In the genomic region with DNA sequence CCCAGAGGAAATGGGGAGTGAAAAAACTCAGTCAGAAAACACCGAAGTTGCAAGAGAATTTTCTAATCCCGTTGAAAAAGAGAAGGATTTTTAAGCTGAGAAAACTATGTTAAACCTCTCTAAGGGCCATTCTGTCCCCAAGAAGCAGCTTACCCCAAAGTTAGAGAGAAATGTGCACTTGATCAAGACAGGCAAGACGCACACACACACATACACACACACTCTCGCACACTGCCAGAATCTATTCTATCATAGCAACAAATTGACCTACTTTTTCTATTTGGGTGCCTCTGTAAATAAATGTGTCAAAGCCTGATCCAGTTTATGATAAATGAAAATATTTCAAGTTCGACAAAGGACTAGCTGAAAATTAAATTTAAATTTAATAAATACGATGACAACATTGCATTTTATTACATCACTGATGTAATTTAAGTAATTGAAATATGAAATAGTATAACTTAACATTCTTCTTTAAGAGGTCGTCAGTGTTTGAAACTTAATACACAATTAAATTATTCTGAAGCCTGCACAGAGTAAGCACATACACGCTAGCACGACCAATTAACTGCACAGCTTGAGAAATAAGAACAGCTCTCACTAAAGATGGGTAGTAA, we compare ENCODE assay signal across 15 cellular contexts. TPM values are rescaled to one million over a fixed set of nuclear protein-coding genes. Genes with fewer than 3 reads are reported as not detected.
A peak's percentile ranks its signal among the peaks of the same experiment; 100 is the strongest.
DNase-seq lines count a peak whose midpoint lies in the region; ATAC-seq, FAIRE-seq and TF ChIP-seq lines count a peak whose summit lies in the region.
"Had no signal": no experiment of that assay in that cellular context is flagged by ENCODE, and none has a peak within 500 bp of the region (broad histone marks: within the 10 kb centered on the region; RNA-seq: fewer than 3 reads in every experiment).

No MANE protein-coding gene starts in this region.

- 80% methylated on average over 9 of the region's 9 CpGs for WGBS in A549 (ENCODE audit: missing lambda C conversion rate)
- 39% methylated on average over 9 of the region's 9 CpGs for WGBS in right lobe of liver (ENCODE audit: insufficient coverage, low coverage, low lambda C conversion rate, missing lambda C conversion rate)

- H3K27me3 Mint-ChIP-seq in astrocyte (ENCODE audit: low read depth, unreplicated experiment): no peaks in the 10 kb centered on the region
- peaks cover 28 to 29% of the 10 kb centered on the region in 2 donors for H3K27me3 Mint-ChIP-seq in CD4-positive, alpha-beta memory T cell

- H3K36me3 ChIP-seq in astrocyte (ENCODE audit: insufficient read depth, low read length) (no peaks in the 10 kb centered on the region), right lobe of liver (no peaks in the 10 kb centered on the region)
- no peaks in the 10 kb centered on the region for H3K36me3 ChIP-seq in CD4-positive, alpha-beta memory T cell (ENCODE audit: insufficient read depth, low read length)
- H3K36me3 ChIP-seq: ascending aorta had no signal

- peaks cover 99% of the 10 kb centered on the region for H3K79me2 ChIP-seq in astrocyte (ENCODE audit: insufficient read depth, low read length)

- CTCF ChIA-PET in A549 (lab: Yijun Ruan, JAX): interaction anchor here (0.7 to 1.5 kb wide), 5 partner anchors 9 to 503 kb away, joined by 3 to 4 read pairs (median 3); no protein-coding TSS in a partner anchor
- CTCF ChIA-PET in CD4-positive, alpha-beta memory T cell (lab: Charles Lee; ENCODE audit: partially characterized antibody): interaction anchor here (1.4 kb wide), 1 partner anchor 9 kb away, joined by 4 read pairs; no protein-coding TSS in a partner anchor

- peaks cover 3% of the 10 kb centered on the region for H3K9me3 Mint-ChIP-seq in astrocyte (ENCODE audit: unreplicated experiment)
- no peaks in the 10 kb centered on the region for H3K9me3 Mint-ChIP-seq in CD4-positive, alpha-beta memory T cell

- intact Hi-C loops in right lobe of liver (cut with DNase I) (no loop called here), Right ventricle myocardium superior (cut with DNase I) (no loop called here)
- intact Hi-C loops in CD4-positive, alpha-beta memory T cell (cut with micrococcal nuclease): no loop called here

- peak overlapping the region; percentile 2 for H3K9ac ChIP-seq in astrocyte (ENCODE audit: low read length)

- no peak overlapping the region for H3K4me3 Mint-ChIP-seq in astrocyte (ENCODE audit: unreplicated experiment)
- H3K4me3 Mint-ChIP-seq in CD4-positive, alpha-beta memory T cell: no peak overlapping the region

- POLR2A ChIA-PET in A549 (lab: Yijun Ruan, JAX): no interaction called here
- POLR2A ChIA-PET in CD4-positive, alpha-beta memory T cell (lab: Charles Lee; ENCODE audit: partially characterized antibody): no interaction called here

- no peak overlapping the region for H3K4me3 ChIP-seq in A549
- H3K4me3 ChIP-seq in astrocyte (ENCODE audit: insufficient read depth, low read depth, low read length): no peak overlapping the region
- no peak overlapping the region for H3K4me3 ChIP-seq in right lobe of liver
- no peak overlapping the region for H3K4me3 ChIP-seq in CD4-positive, alpha-beta memory T cell (ENCODE audit: low read length in 2 of 2)
- H3K4me3 ChIP-seq: ascending aorta had no signal

- TF ChIP-seq EP300 in A549 (IDR thresholded peaks at IDR 0.05): no peak

- no peak for FAIRE-seq in A549 (lab: Jason Lieb, UNC)
- FAIRE-seq in H54 (lab: Jason Lieb, UNC): peak; percentile 41
- FAIRE-seq in astrocyte (lab: Jason Lieb, UNC): no peak

- H3K27me3 ChIP-seq in astrocyte (ENCODE audit: insufficient read depth, low read length): no peaks in the 10 kb centered on the region
- no peaks in the 10 kb centered on the region for H3K27me3 ChIP-seq in right lobe of liver
- peaks cover 18% of the 10 kb centered on the region for H3K27me3 ChIP-seq in CD4-positive, alpha-beta memory T cell (ENCODE audit: insufficient read depth, low read length)
- H3K27me3 ChIP-seq: ascending aorta had no signal

- DNase-seq in A549 (ENCODE audit: low read depth in 1 of 2, low spot score in 1 of 2) (no peak), H54 (ENCODE audit: insufficient read length, low spot score) (no peak), astrocyte (ENCODE audit: low read depth) (no peak), right lobe of liver (peak in 1 of 3 donors; percentile 72), Right ventricle myocardium superior (no peak), NCI-H526 treated with DMSO at 0.1 percent for 48 hours (lab: John Stamatoyannopoulos, UW) (no peak), OCI-M2 (lab: John Stamatoyannopoulos, UW; ENCODE audit: unreplicated experiment) (no peak)
- DNase-seq in CD4-positive, alpha-beta memory T cell: no peak
- DNase-seq: activated CD4-positive, alpha-beta T cell treated with anti-CD3 and anti-CD28 coated beads for 48 hours; GOT3; mesendoderm; NCI-H1436; NCI-H510A; RPMI8226 had no signal

- H4K20me1 ChIP-seq in astrocyte (ENCODE audit: insufficient read depth, low read length): peaks cover 25% of the 10 kb centered on the region

- peaks cover 68% of the 10 kb centered on the region for H3K4me1 ChIP-seq in A549
- H3K4me1 ChIP-seq in astrocyte (ENCODE audit: insufficient read depth, low read length): peaks cover 35% of the 10 kb centered on the region
- H3K4me1 ChIP-seq in right lobe of liver: peaks cover 0 to 43% (median 6%) of the 10 kb centered on the region in 4 donors
- peaks cover 16% of the 10 kb centered on the region for H3K4me1 ChIP-seq in CD4-positive, alpha-beta memory T cell (ENCODE audit: insufficient read depth, low read length)

- peak overlapping the region; percentile 81 for H3K4me2 ChIP-seq in A549
- no peak overlapping the region for H3K4me2 ChIP-seq in astrocyte (ENCODE audit: low read length)

- peak overlapping the region; percentile 98 for H3K27ac Mint-ChIP-seq in astrocyte (ENCODE audit: unreplicated experiment)
- no peak overlapping the region for H3K27ac Mint-ChIP-seq in CD4-positive, alpha-beta memory T cell

- no peak for TF ChIP-seq RAD21 in A549 (conservative IDR thresholded peaks at IDR 0.05 in 1 of 2, IDR thresholded peaks at IDR 0.05 in 1 of 2)

- H3K36me3 Mint-ChIP-seq in astrocyte (ENCODE audit: low read depth, unreplicated experiment): no peaks in the 10 kb centered on the region
- peaks cover 0 to 2% of the 10 kb centered on the region in 2 donors for H3K36me3 Mint-ChIP-seq in CD4-positive, alpha-beta memory T cell

- H3K27ac ChIP-seq in A549: peak overlapping the region; percentile 70 to 82; a peak in 5 of 6 replicates
- H3K27ac ChIP-seq in astrocyte (ENCODE audit: low read depth, low read length): no peak overlapping the region
- H3K27ac ChIP-seq in right lobe of liver: peak overlapping the region; percentile 94 to 100 (median 96)
- no peak overlapping the region for H3K27ac ChIP-seq in CD4-positive, alpha-beta memory T cell (ENCODE audit: low read depth, low read length)
- H3K27ac ChIP-seq: ascending aorta had no signal

- TF ChIP-seq CTCF in A549 (IDR thresholded peaks at IDR 0.05) (no peak), astrocyte (IDR thresholded peaks at IDR 0.05; ENCODE audit: insufficient read depth, low read depth, low read length) (no peak), right lobe of liver (IDR thresholded peaks at IDR 0.05) (no peak)

- H2AFZ ChIP-seq in astrocyte (ENCODE audit: low read depth, low read length): no peak overlapping the region

- H3K4me1 Mint-ChIP-seq in astrocyte (ENCODE audit: low read depth, unreplicated experiment): peaks cover 41% of the 10 kb centered on the region
- H3K4me1 Mint-ChIP-seq in CD4-positive, alpha-beta memory T cell: peaks cover 14 to 20% (median 17%) of the 10 kb centered on the region in 4 donors

- ATAC-seq in A549 (no peak), right lobe of liver (peak in 2 of 4 donors; percentile 4 to 25), Right ventricle myocardium superior (ENCODE audit: poor library complexity) (no peak)

- TF ChIP-seq POLR2A in A549 (IDR thresholded peaks at IDR 0.05; ENCODE audit: low read length) (no peak), H54 (IDR thresholded peaks at IDR 0.05; ENCODE audit: low read depth, low read length) (no peak), right lobe of liver (IDR thresholded peaks at IDR 0.05) (no peak)

- H3K9me3 ChIP-seq in A549 (no peaks in the 10 kb centered on the region), astrocyte (ENCODE audit: insufficient read depth, low read depth, low read length) (no peaks in the 10 kb centered on the region), right lobe of liver (no peaks in the 10 kb centered on the region)
- no peaks in the 10 kb centered on the region for H3K9me3 ChIP-seq in CD4-positive, alpha-beta memory T cell (ENCODE audit: control insufficient read depth in 1 of 2, low read length in 2 of 2)
- H3K9me3 ChIP-seq: ascending aorta had no signal

TF ChIP-seq in A549, 52 proteins besides CTCF, POLR2A, EP300 and RAD21 (continues in another document):
- TF ChIP-seq ELK1 (IDR thresholded peaks at IDR 0.05; ENCODE audit: low read depth, low read length): no peak
- TF ChIP-seq NR3C1 (IDR thresholded peaks at IDR 0.05): no peak

RNA-seq across cellular contexts. Expression of gene NFIL3, which starts 5.9 kb away (rescaled TPM):
- 16.1 and 21.9 TPM in 2 replicates for polyA plus RNA-seq in A549 (2011; rRNA removed)
- 4.3 and 5.0 TPM in 2 replicates for polyA plus RNA-seq in A549 (2012; cell fraction: cytosol; rRNA removed)
- 2.6 and 6.2 TPM in 2 replicates for polyA plus RNA-seq in A549 (2012; cell fraction: nucleus; rRNA removed)
- polyA plus RNA-seq in A549 (2017; fragmentation: RNase III; extraction: RNeasy Plus Mini Kit Qiagen cat#74134 plus additional on column Dnase treatment): 9.2 to 10.7 TPM (median 10.5 TPM) in 3 replicates
- polyA minus RNA-seq in A549 (2011; rRNA and poly(A)+ RNA removed): 11.6 and 13.0 TPM in 2 replicates
- 32.4 and 37.5 TPM in 2 replicates for total RNA-seq in astrocyte
- total RNA-seq in right lobe of liver: 10 to 100 TPM; 16.0 to 55.4 (median 25.6) TPM
- total RNA-seq in Right ventricle myocardium superior: 19.9 TPM
- total RNA-seq in CD4-positive, alpha-beta memory T cell: 1 to 10 TPM; 2.9 to 3.3 TPM
- polyA plus RNA-seq in CD4-positive, alpha-beta memory T cell: 1 to 10 TPM; 1.8 to 2.3 TPM

RNA-seq across cellular contexts. Expression of gene AUH, which starts 56.0 kb away (rescaled TPM):
- polyA plus RNA-seq in A549 (2011; rRNA removed): 12.9 and 15.9 TPM in 2 replicates
- polyA plus RNA-seq in A549 (2012; cell fraction: cytosol; rRNA removed): 6.9 and 7.2 TPM in 2 replicates
- 3.6 and 5.7 TPM in 2 replicates for polyA plus RNA-seq in A549 (2012; cell fraction: nucleus; rRNA removed)
- 9.4 to 11.2 TPM (median 11.1 TPM) in 3 replicates for polyA plus RNA-seq in A549 (2017; fragmentation: RNase III; extraction: RNeasy Plus Mini Kit Qiagen cat#74134 plus additional on column Dnase treatment)
- 3.4 and 4.3 TPM in 2 replicates for polyA minus RNA-seq in A549 (2011; rRNA and poly(A)+ RNA removed)
- total RNA-seq in astrocyte: 8.9 and 9.8 TPM in 2 replicates
- 10 to 100 TPM; 12.0 to 22.4 (median 18.4) TPM for total RNA-seq in right lobe of liver
- 38.5 TPM for total RNA-seq in Right ventricle myocardium superior
- total RNA-seq in CD4-positive, alpha-beta memory T cell: 10 to 100 TPM; 23.6 to 25.2 TPM
- polyA plus RNA-seq in CD4-positive, alpha-beta memory T cell: 10 to 100 TPM in 1 of 2 donors, 1 to 10 TPM in 1; 9.9 to 17.9 TPM

Comparison
In these comparisons a context has a peak if more than half of its experiments do, and no peak if none do; other contexts are left out.
1. H3K27ac ChIP-seq: peak in A549 (2 of 2) and right lobe of liver (3 of 3); none in astrocyte (single experiment) and CD4-positive, alpha-beta memory T cell (single experiment).